Comparison of ENCODE assay signal across 23 cellular contexts in the genomic region with DNA sequence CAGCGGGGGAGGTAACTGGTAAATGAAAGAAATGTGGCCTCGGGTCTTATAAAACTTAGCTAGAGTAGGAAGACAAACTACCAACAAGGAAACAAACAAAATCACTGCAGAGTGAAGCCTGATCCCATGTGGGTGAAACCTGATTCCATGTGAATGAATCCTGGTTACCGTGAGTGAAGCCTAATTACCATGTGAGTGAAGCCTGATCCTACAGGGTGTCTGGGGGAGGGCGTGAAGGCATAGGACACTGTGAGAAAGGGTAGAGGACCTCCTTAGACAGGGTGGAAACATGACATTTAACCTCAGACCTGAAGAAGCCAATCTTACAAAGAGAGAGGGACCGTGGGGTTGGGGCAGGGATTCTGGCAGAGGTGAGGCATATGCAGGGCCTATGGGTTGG.
DNase-seq lines count a peak whose midpoint lies in the region; ATAC-seq and TF ChIP-seq lines count a peak whose summit lies in the region.
"Had no signal": no experiment of that assay in that cellular context is flagged by ENCODE, and none has a peak within 500 bp of the region (broad histone marks: within the 10 kb centered on the region; RNA-seq: fewer than 3 reads in every experiment).

No MANE protein-coding gene starts in this region.

- H3K9me3 ChIP-seq in HEK293 (ENCODE audit: control insufficient read depth, insufficient read depth, low read depth, low read length), result no peaks in the 10 kb centered on the region
- H3K9me3 ChIP-seq: tibial nerve had no signal

- H3K27ac ChIP-seq in HEK293 (ENCODE audit: extremely low read depth, low read depth, low read length), result no peak overlapping the region
- H3K27ac ChIP-seq: tibial nerve, VCaP had no signal

- H3K4me3 ChIP-seq in HEK293 (ENCODE audit: low read depth, low read length), result no peak overlapping the region
- H3K4me3 ChIP-seq: tibial nerve had no signal

- ATAC-seq in HG03460 (IDR thresholded peaks at IDR 0.05; ENCODE audit: unreplicated experiment) (no peak), GM21447 (IDR thresholded peaks at IDR 0.05; ENCODE audit: unreplicated experiment) (no peak)
- ATAC-seq: naive thymus-derived CD4-positive, alpha-beta T cell had no signal

- no peaks in the 10 kb centered on the region for H3K36me3 ChIP-seq in HEK293 (ENCODE audit: control insufficient read depth in 2 of 2, insufficient read depth in 1 of 2, low read length in 2 of 2)
- H3K36me3 ChIP-seq: tibial nerve had no signal

- CTCF ChIA-PET in HEK293 (lab: Yijun Ruan, JAX), result interaction anchor here (1.0 kb wide), 1 partner anchor 20 kb away, joined by 3 read pairs; no protein-coding TSS in a partner anchor

- peaks cover 4% of the 10 kb centered on the region; the same call in 1 of the 2 replicates for H3K4me1 ChIP-seq in HEK293 (ENCODE audit: control insufficient read depth, insufficient read depth, low read length)
- H3K4me1 ChIP-seq: tibial nerve had no signal

- peak; percentile 8 for DNase-seq in DMS153 treated with DMSO at 0.1 percent for 48 hours (lab: John Stamatoyannopoulos, UW; ENCODE audit: unreplicated experiment)
- DNase-seq in NCI-H748 treated with DMSO at 0.1 percent for 48 hours (lab: John Stamatoyannopoulos, UW), result peak; percentile 6
- peak; percentile 50 for DNase-seq in iPS-NIHi7 (ENCODE audit: extremely low spot score)
- no peak for DNase-seq in HPDE6-E6E7 (ENCODE audit: extremely low spot score)
- DNase-seq: ACHN; activated CD4-positive, alpha-beta T cell treated with anti-CD3 and anti-CD28 coated beads, Interleukin-2, amount 10 ng/mL, durations not matched to agents 7 days and 5 days; activated gamma-delta T cell; activated naive CD8-positive, alpha-beta T cell treated with anti-CD3 and anti-CD28 coated beads for 36 hours; activated T-cell treated with anti-CD3 and anti-CD28 coated beads, Interleukin-2, amount 50 U/mL, for 24 hours; anterior cingulate cortex; CD4-positive, alpha-beta memory T cell; EL; midbrain; naive thymus-derived CD4-positive, alpha-beta T cell; NCI-H187 treated with DMSO at 0.1 percent for 48 hours; NCI-H82; stimulated activated CD4-positive, alpha-beta T cell treated with anti-CD3 and anti-CD28 coated beads, Interleukin-4, amount 100 ng/mL, for 24 hours; SW 1271 had no signal

- POLR2A ChIA-PET in HEK293 (lab: Yijun Ruan, JAX), result no interaction called here

- TF ChIP-seq CTCF in HEK293 (tag by site-specific recombination; IDR thresholded peaks at IDR 0.05), result no peak

TF ChIP-seq in HEK293, 187 proteins besides CTCF, POLR2A, EP300 and RAD21:
- TF ChIP-seq, protein P1, sequence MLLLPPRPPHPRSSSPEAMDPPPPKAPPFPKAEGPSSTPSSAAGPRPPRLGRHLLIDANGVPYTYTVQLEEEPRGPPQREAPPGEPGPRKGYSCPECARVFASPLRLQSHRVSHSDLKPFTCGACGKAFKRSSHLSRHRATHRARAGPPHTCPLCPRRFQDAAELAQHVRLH (tag by site-specific recombination; IDR thresholded peaks at IDR 0.05), result 0 out of 2 replicates have a peak, but pooled peaks have one; percentile 11
- TF ChIP-seq ZNF266 (tag by site-specific recombination; IDR thresholded peaks at IDR 0.05; ENCODE audit: low read depth), result no peak
- no peak for TF ChIP-seq ZNF473 (tag by site-specific recombination; IDR thresholded peaks at IDR 0.05)
- TF ChIP-seq, protein P2, sequence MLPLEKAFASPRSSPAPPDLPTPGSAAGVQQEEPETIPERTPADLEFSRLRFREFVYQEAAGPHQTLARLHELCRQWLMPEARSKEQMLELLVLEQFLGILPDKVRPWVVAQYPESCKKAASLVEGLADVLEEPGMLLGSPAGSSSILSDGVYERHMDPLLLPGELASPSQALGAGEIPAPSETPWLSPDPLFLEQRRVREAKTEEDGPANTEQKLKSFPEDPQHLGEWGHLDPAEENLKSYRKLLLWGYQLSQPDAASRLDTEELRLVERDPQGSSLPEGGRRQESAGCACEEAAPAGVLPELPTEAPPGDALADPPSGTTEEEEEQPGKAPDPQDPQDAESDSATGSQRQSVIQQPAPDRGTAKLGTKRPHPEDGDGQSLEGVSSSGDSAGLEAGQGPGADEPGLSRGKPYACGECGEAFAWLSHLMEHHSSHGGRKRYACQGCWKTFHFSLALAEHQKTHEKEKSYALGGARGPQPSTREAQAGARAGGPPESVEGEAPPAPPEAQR (tag by site-specific recombination; IDR thresholded peaks at IDR 0.05), result no peak
- 0 out of 2 replicates have a peak, but pooled peaks have one; percentile 18 for TF ChIP-seq SP7 (tag by site-specific recombination; IDR thresholded peaks at IDR 0.05)
- TF ChIP-seq ZBTB20 (tag by site-specific recombination; IDR thresholded peaks at IDR 0.05), result 0 out of 2 replicates have a peak, but pooled peaks have one; percentile 12
- no peak for TF ChIP-seq KLF7 (tag by site-specific recombination; IDR thresholded peaks at IDR 0.05; ENCODE audit: borderline replicate concordance)
- TF ChIP-seq ZNF768 (tag by site-specific recombination; IDR thresholded peaks at IDR 0.05), result no peak
- no peak for TF ChIP-seq KLF10 (tag by site-specific recombination; IDR thresholded peaks at IDR 0.05)
- TF ChIP-seq ZNF169 (tag by site-specific recombination; IDR thresholded peaks at IDR 0.05), result no peak
- no peak for TF ChIP-seq ZFP41 (tag by site-specific recombination; IDR thresholded peaks at IDR 0.05; ENCODE audit: borderline replicate concordance)
